Comparison of ENCODE assay signal across 9 cellular contexts in genomic region chr22:31286360-31287255, GRCh38. TPM values are rescaled to one million over a fixed set of nuclear protein-coding genes. Genes with fewer than 3 reads are reported as not detected.
DNase-seq lines count a peak whose midpoint lies in the region; ATAC-seq, FAIRE-seq and TF ChIP-seq lines count a peak whose summit lies in the region.
"Had no signal": no experiment of that assay in that cellular context is flagged by ENCODE, and none has a peak within 500 bp of the region (broad histone marks: within the 10 kb centered on the region; RNA-seq: fewer than 3 reads in every experiment).

No MANE protein-coding gene starts in this region.

- POLR2A ChIA-PET in OCI-LY7 (lab: Charles Lee) = no interaction called here

- dilution Hi-C loops in keratinocyte (cut with MboI; ENCODE audit: extremely low pct_ligation_motif_present, low sequenced_read_pairs) = no loop called here

- H3K4me1 ChIP-seq in OCI-LY7 (ENCODE audit: insufficient read depth, low read length, poor library complexity, severe bottlenecking) (peaks cover 56% of the 10 kb centered on the region), keratinocyte (ENCODE audit: control insufficient read depth, extremely low read depth, insufficient read depth, low read length) (peaks cover 13% of the 10 kb centered on the region), stomach (peaks cover 41 to 94% (median 59%) of the 10 kb centered on the region in 4 donors)

- H3K9me2 ChIP-seq in OCI-LY7 (ENCODE audit: insufficient read depth, low read length) = no peaks in the 10 kb centered on the region

- H3K4me3 ChIP-seq in OCI-LY7 (ENCODE audit: low read depth, low read length, poor library complexity, severe bottlenecking) = peak overlapping the region; percentile 15
- no peak overlapping the region for H3K4me3 ChIP-seq in keratinocyte (ENCODE audit: control insufficient read depth in 2 of 3, extremely low read depth in 1 of 3, insufficient read depth in 2 of 3, low read depth in 1 of 3, low read length in 3 of 3)
- H3K4me3 ChIP-seq in stomach = no peak overlapping the region

- H2AFZ ChIP-seq in OCI-LY7 (ENCODE audit: low read length) (no peak overlapping the region; the same call in 1 of the 2 replicates), keratinocyte (ENCODE audit: control insufficient read depth, low read length) (no peak overlapping the region)

- TF ChIP-seq POLR2A in stomach (IDR thresholded peaks at IDR 0.05) = no peak

- no peaks in the 10 kb centered on the region for H3K27me3 Mint-ChIP-seq in activated T-helper 1 cell treated with anti-CD3 and anti-CD28 coated beads, Interleukin-12 subunit alpha, Interleukin-12 subunit beta, Interleukin-2, Interleukin-4 antibody, amounts not matched to agents 30 ng/mL and 10 ng/mL and 1 ng/mL, durations not matched to agents 14 hours and 24 hours and 36 hours (ENCODE audit: insufficient read depth)

- TF ChIP-seq CTCF in OCI-LY7 (conservative IDR thresholded peaks at IDR 0.05; ENCODE audit: low read length) (no peak), keratinocyte (optimal IDR thresholded peaks at IDR 0.05 in 1 of 3, IDR thresholded peaks at IDR 0.05 in 1 of 3, conservative IDR thresholded peaks at IDR 0.05 in 1 of 3; ENCODE audit: extremely low read depth in 1 of 3, insufficient read depth in 2 of 3, low read length in 3 of 3) (no peak), stomach (IDR thresholded peaks at IDR 0.05) (no peak)

- peak overlapping the region; percentile 43 for H3K4me3 Mint-ChIP-seq in activated T-helper 1 cell treated with anti-CD3 and anti-CD28 coated beads, Interleukin-12 subunit alpha, Interleukin-12 subunit beta, Interleukin-2, Interleukin-4 antibody, amounts not matched to agents 30 ng/mL and 10 ng/mL and 1 ng/mL, durations not matched to agents 14 hours and 24 hours and 36 hours

- H3K36me3 Mint-ChIP-seq in activated T-helper 1 cell treated with anti-CD3 and anti-CD28 coated beads, Interleukin-12 subunit alpha, Interleukin-12 subunit beta, Interleukin-2, Interleukin-4 antibody, amounts not matched to agents 30 ng/mL and 10 ng/mL and 1 ng/mL, durations not matched to agents 14 hours and 24 hours and 36 hours (ENCODE audit: low read depth) = peaks cover 40% of the 10 kb centered on the region

- H3K36me3 ChIP-seq in OCI-LY7 (ENCODE audit: insufficient read depth, low read length) (peaks cover 31% of the 10 kb centered on the region), keratinocyte (ENCODE audit: control insufficient read depth in 2 of 2, extremely low read depth in 1 of 2, insufficient read depth in 2 of 2, low read length in 2 of 2) (peaks cover 18% of the 10 kb centered on the region in 2 experiments), stomach (peaks cover 48 to 80% (median 75%) of the 10 kb centered on the region in 4 donors)

- WGBS in stomach, 5 donors = 69 to 78% (median 72%) methylated on average over 8 of the region's 8 CpGs

- H3K9me3 ChIP-seq in OCI-LY7 (ENCODE audit: low read length) (no peaks in the 10 kb centered on the region), keratinocyte (ENCODE audit: control insufficient read depth, low read depth, low read length) (no peaks in the 10 kb centered on the region), stomach (no peaks in the 10 kb centered on the region)

- H3K27ac ChIP-seq in OCI-LY7 (ENCODE audit: low read depth, low read length, poor library complexity, severe bottlenecking) (peak overlapping the region; percentile 75), keratinocyte (ENCODE audit: control insufficient read depth, insufficient read depth, low read length) (no peak overlapping the region), stomach (peak overlapping the region; percentile 50 to 97 (median 95))

- DNase-seq in OCI-LY7 (ENCODE audit: low spot score) = peak; percentile 57
- peak; percentile 66 for DNase-seq in activated T-helper 1 cell treated with anti-CD3 and anti-CD28 coated beads, Interleukin-12 subunit alpha, Interleukin-12 subunit beta, Interleukin-2, Interleukin-4 antibody, amounts not matched to agents 30 ng/mL and 10 ng/mL and 1 ng/mL, durations not matched to agents 14 hours and 24 hours and 36 hours (ENCODE audit: low spot score)
- no peak for DNase-seq in keratinocyte (ENCODE audit: low read depth, low spot score)
- no peak for DNase-seq in stomach
- no peak for DNase-seq in NCI-H526 treated with DMSO at 0.1 percent for 48 hours (lab: John Stamatoyannopoulos, UW)
- DNase-seq in ACHN = no peak
- DNase-seq in NCI-H146 treated with DMSO at 0.1 percent for 48 hours (lab: John Stamatoyannopoulos, UW; ENCODE audit: unreplicated experiment) = no peak
- DNase-seq: IMR-90 had no signal

- H3K4me1 Mint-ChIP-seq in activated T-helper 1 cell treated with anti-CD3 and anti-CD28 coated beads, Interleukin-12 subunit alpha, Interleukin-12 subunit beta, Interleukin-2, Interleukin-4 antibody, amounts not matched to agents 30 ng/mL and 10 ng/mL and 1 ng/mL, durations not matched to agents 14 hours and 24 hours and 36 hours (ENCODE audit: low read depth) = peaks cover 70% of the 10 kb centered on the region

- peak; percentile 66 for FAIRE-seq in keratinocyte (lab: Jason Lieb, UNC)

- intact Hi-C loops in OCI-LY7 (cut with micrococcal nuclease; ENCODE audit: unreplicated experiment) = no loop called here
- intact Hi-C loops in activated T-helper 1 cell treated with anti-CD3 and anti-CD28 coated beads, Interleukin-12 subunit alpha, Interleukin-12 subunit beta, Interleukin-2, Interleukin-4 antibody, amounts not matched to agents 30 ng/mL and 10 ng/mL and 1 ng/mL, durations not matched to agents 14 hours and 24 hours and 36 hours (cut with micrococcal nuclease) = loop anchor here (1.0 kb wide), 2 partner anchors 38 to 74 kb away; partner anchors contain the start of gene LIMK2
- intact Hi-C loops in stomach (cut with DNase I; ENCODE audit: low total_unique reads) = no loop called here

- H3K27me3 ChIP-seq in keratinocyte (ENCODE audit: control insufficient read depth, extremely low read depth, insufficient read depth, low read length) (no peaks in the 10 kb centered on the region), stomach (no peaks in the 10 kb centered on the region)

- H3K9ac ChIP-seq in keratinocyte (ENCODE audit: control insufficient read depth, extremely low read depth, insufficient read depth, low read length) = no peak overlapping the region

- H3K4me2 ChIP-seq in OCI-LY7 (ENCODE audit: low read length) (peak overlapping the region; percentile 56), keratinocyte (ENCODE audit: control insufficient read depth, extremely low read depth, insufficient read depth, low read depth, low read length) (no peak overlapping the region)

- peak; percentile 3 for TF ChIP-seq EP300 in stomach (IDR thresholded peaks at IDR 0.05)

- H3K9me1 ChIP-seq in keratinocyte (ENCODE audit: control insufficient read depth, extremely low read depth, insufficient read depth, low read length) = no peaks in the 10 kb centered on the region

- H3K79me2 ChIP-seq in OCI-LY7 (ENCODE audit: insufficient read depth, low read depth, low read length) = peaks cover 16% of the 10 kb centered on the region; the same call in 1 of the 2 replicates
- H3K79me2 ChIP-seq in keratinocyte (ENCODE audit: control insufficient read depth, insufficient read depth, low read length) = no peaks in the 10 kb centered on the region

- CTCF ChIA-PET in OCI-LY7 (lab: Charles Lee; ENCODE audit: unreplicated experiment) = interaction anchor here (0.5 to 1.2 kb wide), 2 partner anchors 14 to 32 kb away, joined by 3 read pairs; no protein-coding TSS in a partner anchor

- H4K20me1 ChIP-seq in OCI-LY7 (ENCODE audit: insufficient read depth, low read length) (no peaks in the 10 kb centered on the region), keratinocyte (ENCODE audit: control insufficient read depth, extremely low read depth, insufficient read depth, low read length) (no peaks in the 10 kb centered on the region)

- no peak for ATAC-seq in HG02870 (IDR thresholded peaks at IDR 0.05; ENCODE audit: unreplicated experiment)

- no peaks in the 10 kb centered on the region for H3K9me3 Mint-ChIP-seq in activated T-helper 1 cell treated with anti-CD3 and anti-CD28 coated beads, Interleukin-12 subunit alpha, Interleukin-12 subunit beta, Interleukin-2, Interleukin-4 antibody, amounts not matched to agents 30 ng/mL and 10 ng/mL and 1 ng/mL, durations not matched to agents 14 hours and 24 hours and 36 hours

- BruUV-seq in OCI-LY7 (replicated peaks; lab: Mats Ljungman, UMichigan) = no TSS peak

- peak overlapping the region; percentile 85 for H3K27ac Mint-ChIP-seq in activated T-helper 1 cell treated with anti-CD3 and anti-CD28 coated beads, Interleukin-12 subunit alpha, Interleukin-12 subunit beta, Interleukin-2, Interleukin-4 antibody, amounts not matched to agents 30 ng/mL and 10 ng/mL and 1 ng/mL, durations not matched to agents 14 hours and 24 hours and 36 hours

- in situ Hi-C loops in ACHN (cut with HindIII; ENCODE audit: low pct_ligation_motif_present, low pct_unique_long_range_greater_than_20kb, low sequenced_read_pairs) = no loop called here

RNA-seq across cellular contexts. Expression of gene PIK3IP1, which starts 5.7 kb away (rescaled TPM):
- 15.9 and 20.4 TPM in 2 replicates for total RNA-seq in OCI-LY7 (2014; rRNA removed; shearing (Covaris generic))
- total RNA-seq in OCI-LY7 (2022) (17.0 and 17.1 TPM in 2 replicates), stomach (10 to 100 TPM in 3 of 5 donors, 1 to 10 TPM in 2; 3.5 to 53.0 (median 20.5) TPM)
- total RNA-seq in activated T-helper 1 cell treated with anti-CD3 and anti-CD28 coated beads, Interleukin-12 subunit alpha, Interleukin-12 subunit beta, Interleukin-2, Interleukin-4 antibody, amounts not matched to agents 30 ng/mL and 10 ng/mL and 1 ng/mL, durations not matched to agents 14 hours and 24 hours and 36 hours = 11.1 and 12.3 TPM in 2 replicates
- polyA plus RNA-seq in keratinocyte (13.3 to 25.6 TPM (median 13.9 TPM) in 3 replicates), stomach (1 to 10 TPM; 6.6 to 8.5 (median 7.6) TPM)
- polyA plus RNA-seq in keratinocyte (2011; ENCODE audit: low read depth) = 26.2 TPM
- polyA plus RNA-seq in keratinocyte (2011; cell fraction: cytosol; rRNA removed) = 7.2 and 9.9 TPM in 2 replicates
- polyA plus RNA-seq in keratinocyte (2011; cell fraction: nucleus; rRNA removed) = 33.1 and 36.3 TPM in 2 replicates
- polyA plus RNA-seq in keratinocyte (2012; ENCODE audit: low replicate concordance) = 11.0 and 34.9 TPM in 2 replicates
- polyA minus RNA-seq in keratinocyte = 6.2 to 25.4 TPM (median 10.1 TPM) in 3 replicates
- 22.3 TPM for polyA minus RNA-seq in keratinocyte (2011; cell fraction: cytosol; rRNA and poly(A)+ RNA removed)
- polyA minus RNA-seq in keratinocyte (2011; cell fraction: nucleus; rRNA and poly(A)+ RNA removed) = 37.1 and 42.4 TPM in 2 replicates

RNA-seq across cellular contexts. Expression of gene PATZ1, which starts 59.5 kb away (rescaled TPM):
- 47.7 and 53.4 TPM in 2 replicates for total RNA-seq in OCI-LY7 (2014; rRNA removed; shearing (Covaris generic))
- 44.3 and 49.2 TPM in 2 replicates for total RNA-seq in OCI-LY7 (2022)
- total RNA-seq in activated T-helper 1 cell treated with anti-CD3 and anti-CD28 coated beads, Interleukin-12 subunit alpha, Interleukin-12 subunit beta, Interleukin-2, Interleukin-4 antibody, amounts not matched to agents 30 ng/mL and 10 ng/mL and 1 ng/mL, durations not matched to agents 14 hours and 24 hours and 36 hours = 29.5 and 31.5 TPM in 2 replicates
- 2.5 to 5.0 TPM (median 3.4 TPM) in 3 replicates for polyA plus RNA-seq in keratinocyte
- polyA plus RNA-seq in keratinocyte (2011; ENCODE audit: low read depth) = 0.52 TPM
- 2.4 and 3.2 TPM in 2 replicates for polyA plus RNA-seq in keratinocyte (2011; cell fraction: cytosol; rRNA removed)
- polyA plus RNA-seq in keratinocyte (2011; cell fraction: nucleus; rRNA removed) = 5.1 and 6.9 TPM in 2 replicates
- polyA plus RNA-seq in keratinocyte (2012; ENCODE audit: low replicate concordance) = 2.0 and 6.1 TPM in 2 replicates
- 3.7 to 11.6 TPM (median 5.7 TPM) in 3 replicates for polyA minus RNA-seq in keratinocyte
- 8.8 TPM for polyA minus RNA-seq in keratinocyte (2011; cell fraction: cytosol; rRNA and poly(A)+ RNA removed)
- 3.9 and 6.4 TPM in 2 replicates for polyA minus RNA-seq in keratinocyte (2011; cell fraction: nucleus; rRNA and poly(A)+ RNA removed)
- total RNA-seq in stomach = 10 to 100 TPM in 3 of 5 donors, 1 to 10 TPM in 2; 4.9 to 20.9 (median 14.1) TPM
- polyA plus RNA-seq in stomach = 10 to 100 TPM in 2 of 3 donors, 1 to 10 TPM in 1; 7.8 to 21.1 (median 13.8) TPM

Comparison
In these comparisons a context has a peak if more than half of its experiments do, and no peak if none do; other contexts are left out.
1. DNase-seq: peak in OCI-LY7 (single experiment) and activated T-helper 1 cell treated with anti-CD3 and anti-CD28 coated beads, Interleukin-12 subunit alpha, Interleukin-12 subunit beta, Interleukin-2, Interleukin-4 antibody, amounts not matched to agents 30 ng/mL and 10 ng/mL and 1 ng/mL, durations not matched to agents 14 hours and 24 hours and 36 hours (single experiment); none in keratinocyte (single experiment), stomach (single experiment), NCI-H526 treated with DMSO at 0.1 percent for 48 hours (single experiment), ACHN (single experiment) and NCI-H146 treated with DMSO at 0.1 percent for 48 hours (single experiment).